19 cellular contexts compared by ENCODE assay signal in the genomic region with DNA sequence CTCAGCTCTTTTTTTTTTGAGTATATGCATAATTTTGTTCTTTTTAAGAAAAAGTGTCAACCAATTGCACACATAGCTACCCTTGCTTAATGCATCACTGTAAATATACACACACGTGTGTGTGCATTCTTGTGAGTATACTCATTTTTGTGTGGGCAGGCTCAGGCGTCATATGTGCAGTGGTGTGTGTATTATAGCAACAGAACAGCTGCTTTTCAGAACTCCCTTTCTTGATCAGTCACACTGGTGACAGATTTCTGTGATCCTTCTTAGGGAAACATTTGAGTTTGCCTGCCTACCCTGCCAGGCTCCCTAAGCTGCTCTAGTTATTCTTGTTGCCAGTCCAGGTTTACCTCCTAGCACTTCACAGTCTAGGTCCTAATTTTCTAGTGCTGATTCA.
DNase-seq lines count a peak whose midpoint lies in the region; ATAC-seq, FAIRE-seq and TF ChIP-seq lines count a peak whose summit lies in the region.
"Had no signal": no experiment of that assay in that cellular context is flagged by ENCODE, and none has a peak within 500 bp of the region (broad histone marks: within the 10 kb centered on the region; RNA-seq: fewer than 3 reads in every experiment).

No MANE protein-coding gene starts in this region.

- H3K14ac ChIP-seq in mesenchymal stem cell (ENCODE audit: low read length in 2 of 2), result no peak overlapping the region

- H3K36me3 ChIP-seq in mesenchymal stem cell (ENCODE audit: control insufficient read depth in 1 of 2, insufficient read depth in 2 of 2, low read depth in 1 of 2, low read length in 2 of 2) (no peaks in the 10 kb centered on the region), smooth muscle cell (ENCODE audit: low read depth) (no peaks in the 10 kb centered on the region), pancreas (no peaks in the 10 kb centered on the region)

- no peak overlapping the region for H3K23ac ChIP-seq in mesenchymal stem cell (ENCODE audit: low read length in 2 of 2)

- ATAC-seq in GM18868 (IDR thresholded peaks at IDR 0.05; ENCODE audit: unreplicated experiment), result peak; percentile 54
- no peak for ATAC-seq in GM21576 (IDR thresholded peaks at IDR 0.05; ENCODE audit: unreplicated experiment)
- ATAC-seq in pancreas, result no peak
- ATAC-seq: A549 had no signal

- intact Hi-C loops in pancreas (cut with DNase I), result no loop called here

- H2BK120ac ChIP-seq in mesenchymal stem cell (ENCODE audit: low read depth, low read length), result no peak overlapping the region

- FAIRE-seq in pancreas (lab: Jason Lieb, UNC), result no peak
- FAIRE-seq: A549, GM12891, GM18507 had no signal

- no peaks in the 10 kb centered on the region for H4K20me1 ChIP-seq in smooth muscle cell (ENCODE audit: low read depth)

- no peak overlapping the region for H3K18ac ChIP-seq in mesenchymal stem cell (ENCODE audit: low read depth in 1 of 2, low read length in 2 of 2)

- H2AFZ ChIP-seq in mesenchymal stem cell (ENCODE audit: low read depth, low read length) (no peak overlapping the region), smooth muscle cell (ENCODE audit: low read depth) (no peak overlapping the region)

- H3K4ac ChIP-seq in mesenchymal stem cell (ENCODE audit: low read depth in 1 of 2, low read length in 2 of 2), result no peak overlapping the region

- no peaks in the 10 kb centered on the region for H3K9me3 ChIP-seq in mesenchymal stem cell (ENCODE audit: control insufficient read depth, low read length)
- no peaks in the 10 kb centered on the region for H3K9me3 ChIP-seq in smooth muscle cell (replicated peaks; ENCODE audit: low read depth)
- H3K9me3 ChIP-seq in pancreas, result no peaks in the 10 kb centered on the region
- H3K9me3 ChIP-seq: A549, SK-N-SH had no signal

- 83% methylated on average over 1 of the region's 2 CpGs for WGBS in mesenchymal stem cell
- 15% methylated on average over 2 of the region's 2 CpGs for WGBS in smooth muscle cell (ENCODE audit: low lambda C conversion rate)
- WGBS in pancreas, 2 donors, result 68 to 84% methylated on average over 2 of the region's 2 CpGs

- H3K4me2 ChIP-seq in mesenchymal stem cell (ENCODE audit: low read length, poor library complexity, severe bottlenecking) (no peak overlapping the region), smooth muscle cell (no peak overlapping the region)
- H3K4me2 ChIP-seq: A549, SK-N-SH had no signal

- DNase-seq in astrocyte of the hippocampus (ENCODE audit: low read depth, low spot score) (peak; percentile 28), mesenchymal stem cell (peak; percentile 39), smooth muscle cell (lab: John Stamatoyannopoulos, UW; ENCODE audit: unreplicated experiment) (no peak), NCI-H1694 treated with DMSO at 0.1 percent for 48 hours (lab: John Stamatoyannopoulos, UW) (no peak), pancreas (no peak)
- DNase-seq: CD4-positive, alpha-beta memory T cell; EL; Karpas-422; NCI-H146; NCI-H2081 treated with DMSO at 0.1 percent for 48 hours; NCI-H510A treated with DMSO at 0.1 percent for 48 hours; OCI-M1; SHP77; SK-N-SH had no signal

- no peak overlapping the region for H3K4me3 ChIP-seq in mesenchymal stem cell (ENCODE audit: insufficient read depth in 1 of 2, low read depth in 1 of 2, low read length in 2 of 2)
- no peak overlapping the region for H3K4me3 ChIP-seq in smooth muscle cell
- no peak overlapping the region for H3K4me3 ChIP-seq in pancreas
- H3K4me3 ChIP-seq: A549 had no signal

- H4K8ac ChIP-seq in mesenchymal stem cell (ENCODE audit: low read length), result no peak overlapping the region

- no peak overlapping the region for H2BK12ac ChIP-seq in mesenchymal stem cell (ENCODE audit: low read length in 2 of 2)

- no peak overlapping the region for H3K9ac ChIP-seq in mesenchymal stem cell (ENCODE audit: low read length)
- H3K9ac ChIP-seq in smooth muscle cell (ENCODE audit: low read depth), result no peak overlapping the region
- H3K9ac ChIP-seq: SK-N-SH had no signal

- H3K27ac ChIP-seq in mesenchymal stem cell (ENCODE audit: low read length, poor library complexity, severe bottlenecking) (no peak overlapping the region), smooth muscle cell (ENCODE audit: low read depth) (peak overlapping the region; percentile 76), pancreas (no peak overlapping the region)
- H3K27ac ChIP-seq: A549 had no signal

- TF ChIP-seq CTCF in smooth muscle cell (IDR thresholded peaks at IDR 0.05; ENCODE audit: borderline replicate concordance, insufficient read depth, poor library complexity, severe bottlenecking) (no peak), pancreas (IDR thresholded peaks at IDR 0.05) (no peak)

- no peak overlapping the region for H2BK15ac ChIP-seq in mesenchymal stem cell (ENCODE audit: low read depth, poor library complexity, severe bottlenecking)

- H3K79me1 ChIP-seq in mesenchymal stem cell (replicated peaks; ENCODE audit: low read length, poor library complexity, severe bottlenecking), result no peaks in the 10 kb centered on the region

- H2AK5ac ChIP-seq in mesenchymal stem cell (ENCODE audit: low read length, severe bottlenecking), result no peak overlapping the region

- peaks cover 0 to 6% of the 10 kb centered on the region in 2 experiments for H3K27me3 ChIP-seq in mesenchymal stem cell (ENCODE audit: control insufficient read depth in 1 of 2, insufficient read depth in 1 of 2, low read length in 2 of 2)
- H3K27me3 ChIP-seq in smooth muscle cell (ENCODE audit: low read depth), result no peaks in the 10 kb centered on the region
- H3K27me3 ChIP-seq in pancreas, result no peaks in the 10 kb centered on the region

- H3K79me2 ChIP-seq in smooth muscle cell (ENCODE audit: low read depth), result no peaks in the 10 kb centered on the region

- H4K91ac ChIP-seq in mesenchymal stem cell (ENCODE audit: low read length), result no peak overlapping the region

- H3K4me1 ChIP-seq in mesenchymal stem cell (ENCODE audit: control insufficient read depth, insufficient read depth, low read depth, low read length) (no peaks in the 10 kb centered on the region), smooth muscle cell (ENCODE audit: low read depth) (peaks cover 33% of the 10 kb centered on the region), pancreas (no peaks in the 10 kb centered on the region)
- H3K4me1 ChIP-seq: A549 had no signal

- H2BK5ac ChIP-seq in mesenchymal stem cell (ENCODE audit: low read depth, low read length, poor library complexity, severe bottlenecking), result no peak overlapping the region

- peaks cover 16% of the 10 kb centered on the region for H3F3A ChIP-seq in smooth muscle cell (ENCODE audit: low read depth)

Comparison
In these comparisons a context has a peak if more than half of its experiments do, and no peak if none do; other contexts are left out.
1. DNase-seq: peak in astrocyte of the hippocampus (single experiment) and mesenchymal stem cell (single experiment); none in smooth muscle cell (single experiment), NCI-H1694 treated with DMSO at 0.1 percent for 48 hours (single experiment) and pancreas (0 of 6).